15 cellular contexts compared by ENCODE assay signal in genomic region chr10:3423411-3423810, GRCh38.
"Had no signal": no experiment of that assay in that cellular context is flagged by ENCODE, and none has a peak within 500 bp of the region (broad histone marks: within the 10 kb centered on the region; RNA-seq: fewer than 3 reads in every experiment).

No MANE protein-coding gene starts in this region.

- DNase-seq: activated effector memory CD4-positive, alpha-beta T cell treated with Interleukin-2 at 50 U/mL for 16 hours; activated T-cell treated with anti-CD3 and anti-CD28 coated beads, Interleukin-2, amount 50 U/mL, for 1 hour; amygdala; effector CD4-positive, alpha-beta T cell; foreskin keratinocyte; left ventricle myocardium superior; midbrain; nucleus accumbens; sigmoid colon; stimulated activated CD4-positive, alpha-beta T cell treated with anti-CD3 and anti-CD28 coated beads, Interleukin-2, amount 100 ng/mL, for 24 hours; stimulated activated naive B cell treated with anti-CD40 and anti-IgM and Interleukin-4, amounts not matched to agents 10 μg/mL and 1 μg/mL and 100 μg/mL, for 72 hours; substantia nigra; T-helper 2 cell had no signal

- H3K27ac ChIP-seq: foreskin keratinocyte, prostate gland had no signal

- H3K4me3 ChIP-seq: prostate gland, sigmoid colon had no signal

- H3K9me3 ChIP-seq: prostate gland, sigmoid colon had no signal

- H3K4me1 ChIP-seq: prostate gland had no signal

- H3K36me3 ChIP-seq: prostate gland, sigmoid colon had no signal

- H3K27me3 ChIP-seq: foreskin keratinocyte, sigmoid colon had no signal

- ATAC-seq: activated naive CD4-positive, alpha-beta T cell treated with anti-CD3 and anti-CD28 coated beads, Interleukin-2, amount 50 U/mL, for 72 hours; stimulated activated naive B cell treated with anti-CD40 and anti-IgM and Interleukin-4, amounts not matched to agents 10 μg/mL and 1 μg/mL and 100 μg/mL, for 72 hours had no signal
